ENCODE assay signal across 13 cellular contexts in genomic region chr7:106871793-106872571, GRCh38. TPM values are rescaled to one million over a fixed set of nuclear protein-coding genes. Genes with fewer than 3 reads are reported as not detected.
DNase-seq lines count a peak whose midpoint lies in the region; ATAC-seq, FAIRE-seq and TF ChIP-seq lines count a peak whose summit lies in the region.
"Had no signal": no experiment of that assay in that cellular context is flagged by ENCODE, and none has a peak within 500 bp of the region (broad histone marks: within the 10 kb centered on the region; RNA-seq: fewer than 3 reads in every experiment).

No MANE protein-coding gene starts in this region.

- H3K9me3 ChIP-seq in K562 (replicated peaks; ENCODE audit: control insufficient read depth, insufficient read depth, low read depth, low read length), result peaks cover 6% of the 10 kb centered on the region; the same call in 1 of the 2 replicates
- no peaks in the 10 kb centered on the region for H3K9me3 ChIP-seq in transverse colon
- H3K9me3 ChIP-seq in PC-9 (ENCODE audit: insufficient read depth, low read depth), result no peaks in the 10 kb centered on the region
- H3K9me3 ChIP-seq: MG63, ovary had no signal

- TF ChIP-seq EP300 in K562 (IDR thresholded peaks at IDR 0.05; ENCODE audit: low read length) (peak; percentile 66), transverse colon (IDR thresholded peaks at IDR 0.05; ENCODE audit: low read depth) (no peak)

- H3K9me1 ChIP-seq in K562 (ENCODE audit: control insufficient read depth, insufficient read depth, low read length), result no peaks in the 10 kb centered on the region

- TF ChIP-seq CTCF in K562 (IDR thresholded peaks at IDR 0.05 in 2 of 3, conservative IDR thresholded peaks at IDR 0.05 in 1 of 3; ENCODE audit: insufficient read depth in 2 of 3, low read depth in 1 of 3, low read length in 3 of 3) (no peak), transverse colon (IDR thresholded peaks at IDR 0.05) (no peak), PC-9 (conservative IDR thresholded peaks at IDR 0.05) (no peak)

- peak overlapping the region; percentile 62 for H3K4me3 Mint-ChIP-seq in activated naive CD4-positive, alpha-beta T cell treated with anti-CD3 and anti-CD28 coated beads, Interleukin-2, amount 10 ng/mL, durations not matched to agents 7 days and 5 days

- WGBS in K562 (ENCODE audit: insufficient coverage, low coverage, missing lambda C conversion rate), result 10% methylated on average over 6 of the region's 6 CpGs
- WGBS in transverse colon (ENCODE audit: low coverage in 1 of 2), 2 donors, result 60 to 66% methylated on average over 6 of the region's 6 CpGs

- peaks cover 88% of the 10 kb centered on the region for H3K36me3 Mint-ChIP-seq in activated naive CD4-positive, alpha-beta T cell treated with anti-CD3 and anti-CD28 coated beads, Interleukin-2, amount 10 ng/mL, durations not matched to agents 7 days and 5 days

- peak overlapping the region; percentile 81 for H3K27ac Mint-ChIP-seq in activated naive CD4-positive, alpha-beta T cell treated with anti-CD3 and anti-CD28 coated beads, Interleukin-2, amount 10 ng/mL, durations not matched to agents 7 days and 5 days

- H3K79me2 ChIP-seq in K562 (ENCODE audit: control insufficient read depth, insufficient read depth, low read length) (peaks cover 27% of the 10 kb centered on the region; the same call in 2 of the 3 replicates), PC-9 (ENCODE audit: low read depth) (no peaks in the 10 kb centered on the region)

- peaks cover 10 to 35% of the 10 kb centered on the region in 2 experiments for H3K4me1 ChIP-seq in K562 (replicated peaks in 1 of 2; ENCODE audit: control insufficient read depth in 2 of 2, insufficient read depth in 2 of 2, low read length in 2 of 2)
- H3K4me1 ChIP-seq in transverse colon, result peaks cover 0 to 5% (median 0%) of the 10 kb centered on the region in 4 donors
- H3K4me1 ChIP-seq in PC-9 (replicated peaks; ENCODE audit: insufficient read depth), result no peaks in the 10 kb centered on the region

- H3K36me3 ChIP-seq in K562 (ENCODE audit: control insufficient read depth, insufficient read depth, low read length), result peaks cover 68% of the 10 kb centered on the region; the same call in 2 of the 3 replicates
- H3K36me3 ChIP-seq in transverse colon, result no peaks in the 10 kb centered on the region
- no peaks in the 10 kb centered on the region for H3K36me3 ChIP-seq in PC-9 (ENCODE audit: low read depth)
- H3K36me3 ChIP-seq: MG63, ovary had no signal

- ATAC-seq in K562, result peak; percentile 69

- H2AFZ ChIP-seq in K562 (ENCODE audit: low read depth, low read length) (peak overlapping the region; percentile 16), PC-9 (no peak overlapping the region)

- H3K9me2 ChIP-seq in PC-9 (ENCODE audit: insufficient read depth), result no peaks in the 10 kb centered on the region

- H4K20me1 ChIP-seq in K562 (replicated peaks; ENCODE audit: control insufficient read depth, insufficient read depth, low read length), result no peaks in the 10 kb centered on the region
- no peaks in the 10 kb centered on the region for H4K20me1 ChIP-seq in PC-9 (ENCODE audit: insufficient read depth)

- TF ChIP-seq RAD21 in K562 (CRISPR knock-in tag; conservative IDR thresholded peaks at IDR 0.05 in 1 of 2, IDR thresholded peaks at IDR 0.05 in 1 of 2), result no peak

- in situ Hi-C loops in K562 (cut with MboI) (no loop called here), transverse colon (cut with MboI; ENCODE audit: low pct_ligation_motif_present in 1 of 4, low pct_unique_long_range_greater_than_20kb in 1 of 4, low sequenced_read_pairs in 3 of 4) (no loop called here)

- H3K4me1 Mint-ChIP-seq in activated naive CD4-positive, alpha-beta T cell treated with anti-CD3 and anti-CD28 coated beads, Interleukin-2, amount 10 ng/mL, durations not matched to agents 7 days and 5 days, result peaks cover 66% of the 10 kb centered on the region

- H3K4me2 ChIP-seq in K562 (ENCODE audit: insufficient read depth, low read length) (peak overlapping the region; percentile 17; the same call in 1 of the 2 replicates), PC-9 (no peak overlapping the region)

- no peaks in the 10 kb centered on the region for H3K27me3 ChIP-seq in K562 (ENCODE audit: control insufficient read depth in 2 of 2, insufficient read depth in 2 of 2, low read length in 2 of 2)
- no peaks in the 10 kb centered on the region for H3K27me3 ChIP-seq in transverse colon
- no peaks in the 10 kb centered on the region for H3K27me3 ChIP-seq in PC-9 (ENCODE audit: insufficient read depth, low read depth)
- H3K27me3 ChIP-seq: MG63, ovary had no signal

- POLR2A ChIA-PET in K562 (lab: Yijun Ruan, JAX) (interaction anchor here (1.0 to 1.7 kb wide), 4 partner anchors 9 to 298 kb away, joined by 3 to 6 read pairs (median 4); no protein-coding TSS in a partner anchor), PC-9 (lab: Charles Lee; ENCODE audit: unreplicated experiment) (no interaction called here)

- TF ChIP-seq POLR2A in K562 (conservative IDR thresholded peaks at IDR 0.05), result no peak
- TF ChIP-seq POLR2A in transverse colon (IDR thresholded peaks at IDR 0.05), result no peak

- peaks cover 1% of the 10 kb centered on the region for H3K9me3 Mint-ChIP-seq in activated naive CD4-positive, alpha-beta T cell treated with anti-CD3 and anti-CD28 coated beads, Interleukin-2, amount 10 ng/mL, durations not matched to agents 7 days and 5 days

- intact Hi-C loops in K562 (cut with micrococcal nuclease), result no loop called here
- intact Hi-C loops in transverse colon (cut with DNase I; ENCODE audit: low total_unique reads), result no loop called here
- intact Hi-C loops in PC-9 (cut with micrococcal nuclease; ENCODE audit: unreplicated experiment), result no loop called here

- FAIRE-seq in K562 (lab: Jason Lieb, UNC), result peak; percentile 68
- FAIRE-seq: keratinocyte had no signal

- DNase-seq in activated naive CD4-positive, alpha-beta T cell treated with anti-CD3 and anti-CD28 coated beads, Interleukin-2, amount 10 ng/mL, durations not matched to agents 7 days and 5 days, result no peak
- no peak for DNase-seq in activated naive CD4-positive, alpha-beta T cell treated with anti-CD3 and anti-CD28 coated beads, Interleukin-2, amount 50 U/mL, for 16 hours
- DNase-seq in NCI-H524 treated with DMSO at 0.1 percent for 48 hours (lab: John Stamatoyannopoulos, UW) (peak; percentile 57), K562 (ENCODE audit: extremely low read depth in 1 of 4, low spot score in 3 of 4) (peak in 2 of 4 experiments; percentile 27 to 68), transverse colon (no peak), NCI-H2196 treated with DMSO at 0.1 percent for 48 hours (lab: John Stamatoyannopoulos, UW; ENCODE audit: unreplicated experiment) (no peak), middle frontal gyrus (ENCODE audit: extremely low spot score, low spot score) (no peak), PC-9 (no peak)
- DNase-seq: MG63, NCI-H748 treated with DMSO at 0.1 percent for 48 hours, ovary had no signal

- H3K9ac ChIP-seq in K562 (ENCODE audit: insufficient read depth in 1 of 2, low read depth in 2 of 2, low read length in 2 of 2), result no peak overlapping the region

- H3K4me3 ChIP-seq in K562 (no peak overlapping the region), transverse colon (no peak overlapping the region), PC-9 (no peak overlapping the region)
- H3K4me3 ChIP-seq: MG63, ovary had no signal

- no peaks in the 10 kb centered on the region for H3F3A ChIP-seq in PC-9 (ENCODE audit: insufficient read depth, low read depth)

- no TSS peak for BruUV-seq in K562 (replicated peaks; lab: Mats Ljungman, UMichigan)
- BruUV-seq in PC-9 (replicated peaks; lab: Mats Ljungman, UMichigan), result no TSS peak

- H3K27ac ChIP-seq in K562 (ENCODE audit: extremely low read depth, low read depth, low read length) (peak overlapping the region; percentile 3; the same call in 1 of the 3 replicates), transverse colon (peak overlapping the region in 3 of 4 donors; percentile 34 to 51 (median 42)), PC-9 (no peak overlapping the region)
- H3K27ac ChIP-seq: C4-2B, ovary had no signal

- no peaks in the 10 kb centered on the region for H3K27me3 Mint-ChIP-seq in activated naive CD4-positive, alpha-beta T cell treated with anti-CD3 and anti-CD28 coated beads, Interleukin-2, amount 10 ng/mL, durations not matched to agents 7 days and 5 days

- CTCF ChIA-PET in activated naive CD4-positive, alpha-beta T cell treated with anti-CD3 and anti-CD28 coated beads, Interleukin-2, amount 10 ng/mL, durations not matched to agents 7 days and 5 days (lab: Charles Lee), result no interaction called here
- CTCF ChIA-PET in K562 (lab: Yijun Ruan, JAX; ENCODE audit: low intra/inter-chr PET ratio) (interaction anchor here (1.1 kb wide), 1 partner anchor 276 kb away, joined by 3 read pairs; no protein-coding TSS in a partner anchor), PC-9 (lab: Charles Lee) (no interaction called here)

TF ChIP-seq in K562, 482 proteins besides CTCF, POLR2A, EP300 and RAD21 (continues in another document):
- TF ChIP-seq CBFA2T3 (IDR thresholded peaks at IDR 0.05), result 0 out of 2 replicates have a peak, but pooled peaks have one; percentile 12
- TF ChIP-seq ZNF175 (CRISPR knock-in tag; IDR thresholded peaks at IDR 0.05; ENCODE audit: low read depth), result peak; percentile 91
- 0 out of 2 replicates have a peak, but pooled peaks have one; percentile 22 for TF ChIP-seq RBFOX2 (IDR thresholded peaks at IDR 0.05; ENCODE audit: low read depth, low read length)
- TF ChIP-seq FOXJ2 (tag; IDR thresholded peaks at IDR 0.05), result peak; percentile 84
- TF ChIP-seq RBM39 (optimal IDR thresholded peaks at IDR 0.05; ENCODE audit: low read depth, low read length), result no peak
- TF ChIP-seq ATF7 (IDR thresholded peaks at IDR 0.05), result peak; percentile 71

RNA-seq across cellular contexts. Expression of gene PIK3CG, which starts 6.9 kb away (rescaled TPM):
- total RNA-seq in K562 (2011; cell fraction: chromatin; rRNA removed; ENCODE audit: low replicate concordance), result 56.0 and 57.2 TPM in 2 replicates
- total RNA-seq in K562 (2011; cell fraction: nucleolus; rRNA removed), result 34.2 and 36.7 TPM in 2 replicates
- total RNA-seq in K562 (2011; cell fraction: nucleoplasm; rRNA removed), result 33.4 and 37.5 TPM in 2 replicates
- 31.4 and 31.6 TPM in 2 replicates for total RNA-seq in K562 (2014; rRNA removed)
- 30.6 and 37.7 TPM in 2 replicates for total RNA-seq in K562 (2014; rRNA removed; fragmentation: Illumina TruSeq; extraction: Trizol)
- 37.7 and 42.5 TPM in 2 replicates for total RNA-seq in K562 (2015; rRNA removed; fragmentation: Illumina TruSeq; extraction: Trizol)
- total RNA-seq in K562 (2021), result 33.7 and 35.4 TPM in 2 replicates
- polyA plus RNA-seq in K562 (2011; rRNA removed), result 22.8 and 24.6 TPM in 2 replicates
- 13.7 and 24.1 TPM in 2 replicates for polyA plus RNA-seq in K562 (2011; cell fraction: cytosol; rRNA removed)
- 14.5 and 21.4 TPM in 2 replicates for polyA plus RNA-seq in K562 (2011; cell fraction: nucleus; rRNA removed)
- 19.0 and 36.2 TPM in 2 replicates for polyA plus RNA-seq in K562 (2012)
- polyA plus RNA-seq in K562 (2014; fragmentation: Illumina TruSeq; extraction: Trizol), result 29.0 and 32.3 TPM in 2 replicates
- 1 to 10 TPM; 5.3 to 6.2 TPM for polyA plus RNA-seq in K562 (2014; fragmentation: Nextera tagmentation; extraction: Ambion mirVana)
- polyA plus RNA-seq in K562 (2014; rRNA removed), result 10.7 and 12.9 TPM in 2 replicates
- 85.5 and 93.3 TPM in 2 replicates for polyA minus RNA-seq in K562 (2011; rRNA and poly(A)+ RNA removed)
- 52.8 and 61.1 TPM in 2 replicates for polyA minus RNA-seq in K562 (2011; cell fraction: cytosol; rRNA and poly(A)+ RNA removed)
- 68.7 and 79.4 TPM in 2 replicates for polyA minus RNA-seq in K562 (2011; cell fraction: nucleus; rRNA and poly(A)+ RNA removed)
- total RNA-seq in transverse colon, result 10 to 100 TPM in 2 of 4 donors, 1 to 10 TPM in 1, under 1 TPM in 1; 0.60 to 13.1 (median 9.8) TPM
- not detected in 2 replicates for total RNA-seq in PC-9 (2021)
- polyA plus RNA-seq: keratinocyte had no signal
